ENCODE assay signal across 1 cellular context in the genomic region with DNA sequence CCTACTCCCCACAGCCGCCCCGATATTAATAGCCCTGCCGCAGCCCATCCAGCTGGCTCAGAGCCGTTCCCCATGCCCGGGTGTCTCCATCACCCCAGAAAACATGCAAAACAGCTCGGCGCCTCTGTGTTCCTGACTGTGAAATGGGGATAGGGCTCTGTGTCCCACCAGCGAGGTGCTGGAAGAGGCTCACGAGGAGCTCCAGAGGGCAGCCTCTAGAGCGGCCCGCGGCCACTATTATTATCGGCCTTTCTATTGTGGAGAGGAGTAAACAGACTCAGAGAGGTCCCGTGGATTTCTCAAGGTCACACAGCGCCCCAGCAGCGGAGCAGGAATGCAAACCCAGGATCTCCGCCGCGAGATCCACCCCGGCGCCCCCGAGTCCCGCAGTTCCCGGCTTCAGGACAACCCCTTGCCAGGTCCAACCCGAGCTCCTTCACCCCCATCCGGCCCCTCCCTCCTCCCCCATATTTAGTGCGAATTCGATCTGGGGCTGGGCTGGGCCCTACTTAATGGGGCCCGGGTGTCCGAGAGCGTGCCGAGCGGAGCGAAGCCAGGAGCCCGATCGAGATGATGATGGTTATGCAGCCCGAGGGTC.
TF ChIP-seq lines count a peak whose summit lies in the region.

A gene (plus strand): TSS at position 536 of the 598 bp plus-strand sequence. CDS start 35 bp downstream, at position 571.

TF ChIP-seq in WTC11, 78 proteins besides CTCF, POLR2A, EP300 and RAD21 (continued from another document):
- TF ChIP-seq, protein P1, sequence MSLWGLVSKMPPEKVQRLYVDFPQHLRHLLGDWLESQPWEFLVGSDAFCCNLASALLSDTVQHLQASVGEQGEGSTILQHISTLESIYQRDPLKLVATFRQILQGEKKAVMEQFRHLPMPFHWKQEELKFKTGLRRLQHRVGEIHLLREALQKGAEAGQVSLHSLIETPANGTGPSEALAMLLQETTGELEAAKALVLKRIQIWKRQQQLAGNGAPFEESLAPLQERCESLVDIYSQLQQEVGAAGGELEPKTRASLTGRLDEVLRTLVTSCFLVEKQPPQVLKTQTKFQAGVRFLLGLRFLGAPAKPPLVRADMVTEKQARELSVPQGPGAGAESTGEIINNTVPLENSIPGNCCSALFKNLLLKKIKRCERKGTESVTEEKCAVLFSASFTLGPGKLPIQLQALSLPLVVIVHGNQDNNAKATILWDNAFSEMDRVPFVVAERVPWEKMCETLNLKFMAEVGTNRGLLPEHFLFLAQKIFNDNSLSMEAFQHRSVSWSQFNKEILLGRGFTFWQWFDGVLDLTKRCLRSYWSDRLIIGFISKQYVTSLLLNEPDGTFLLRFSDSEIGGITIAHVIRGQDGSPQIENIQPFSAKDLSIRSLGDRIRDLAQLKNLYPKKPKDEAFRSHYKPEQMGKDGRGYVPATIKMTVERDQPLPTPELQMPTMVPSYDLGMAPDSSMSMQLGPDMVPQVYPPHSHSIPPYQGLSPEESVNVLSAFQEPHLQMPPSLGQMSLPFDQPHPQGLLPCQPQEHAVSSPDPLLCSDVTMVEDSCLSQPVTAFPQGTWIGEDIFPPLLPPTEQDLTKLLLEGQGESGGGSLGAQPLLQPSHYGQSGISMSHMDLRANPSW (CRISPR knock-in tag; conservative IDR thresholded peaks at IDR 0.05; ENCODE audit: low read depth) = no peak
- peak; percentile 45; the same call in 1 of the 2 replicates for TF ChIP-seq SP1 (CRISPR knock-in tag; conservative IDR thresholded peaks at IDR 0.05)
- TF ChIP-seq, protein P2, sequence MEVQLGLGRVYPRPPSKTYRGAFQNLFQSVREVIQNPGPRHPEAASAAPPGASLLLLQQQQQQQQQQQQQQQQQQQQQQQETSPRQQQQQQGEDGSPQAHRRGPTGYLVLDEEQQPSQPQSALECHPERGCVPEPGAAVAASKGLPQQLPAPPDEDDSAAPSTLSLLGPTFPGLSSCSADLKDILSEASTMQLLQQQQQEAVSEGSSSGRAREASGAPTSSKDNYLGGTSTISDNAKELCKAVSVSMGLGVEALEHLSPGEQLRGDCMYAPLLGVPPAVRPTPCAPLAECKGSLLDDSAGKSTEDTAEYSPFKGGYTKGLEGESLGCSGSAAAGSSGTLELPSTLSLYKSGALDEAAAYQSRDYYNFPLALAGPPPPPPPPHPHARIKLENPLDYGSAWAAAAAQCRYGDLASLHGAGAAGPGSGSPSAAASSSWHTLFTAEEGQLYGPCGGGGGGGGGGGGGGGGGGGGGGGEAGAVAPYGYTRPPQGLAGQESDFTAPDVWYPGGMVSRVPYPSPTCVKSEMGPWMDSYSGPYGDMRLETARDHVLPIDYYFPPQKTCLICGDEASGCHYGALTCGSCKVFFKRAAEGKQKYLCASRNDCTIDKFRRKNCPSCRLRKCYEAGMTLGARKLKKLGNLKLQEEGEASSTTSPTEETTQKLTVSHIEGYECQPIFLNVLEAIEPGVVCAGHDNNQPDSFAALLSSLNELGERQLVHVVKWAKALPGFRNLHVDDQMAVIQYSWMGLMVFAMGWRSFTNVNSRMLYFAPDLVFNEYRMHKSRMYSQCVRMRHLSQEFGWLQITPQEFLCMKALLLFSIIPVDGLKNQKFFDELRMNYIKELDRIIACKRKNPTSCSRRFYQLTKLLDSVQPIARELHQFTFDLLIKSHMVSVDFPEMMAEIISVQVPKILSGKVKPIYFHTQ (CRISPR knock-in tag; IDR thresholded peaks at IDR 0.05) = peak; percentile 82; the same call in 1 of the 2 replicates
- 0 out of 2 replicates have a peak, but pooled peaks have one; percentile 57 for TF ChIP-seq ZNF138 (CRISPR knock-in tag; conservative IDR thresholded peaks at IDR 0.05)
- peak; percentile 65; the same call in 1 of the 2 replicates for TF ChIP-seq EMX1 (CRISPR knock-in tag; IDR thresholded peaks at IDR 0.05)
- peak; percentile 49; the same call in 1 of the 2 replicates for TF ChIP-seq ZNF671 (CRISPR knock-in tag; IDR thresholded peaks at IDR 0.05)
- 0 out of 2 replicates have a peak, but pooled peaks have one; percentile 38 for TF ChIP-seq ZNF121 (CRISPR knock-in tag; IDR thresholded peaks at IDR 0.05)
- no peak for TF ChIP-seq SMAD4 (CRISPR knock-in tag; IDR thresholded peaks at IDR 0.05)
- TF ChIP-seq TEAD1 (CRISPR knock-in tag; IDR thresholded peaks at IDR 0.05) = no peak
- TF ChIP-seq, protein P3, sequence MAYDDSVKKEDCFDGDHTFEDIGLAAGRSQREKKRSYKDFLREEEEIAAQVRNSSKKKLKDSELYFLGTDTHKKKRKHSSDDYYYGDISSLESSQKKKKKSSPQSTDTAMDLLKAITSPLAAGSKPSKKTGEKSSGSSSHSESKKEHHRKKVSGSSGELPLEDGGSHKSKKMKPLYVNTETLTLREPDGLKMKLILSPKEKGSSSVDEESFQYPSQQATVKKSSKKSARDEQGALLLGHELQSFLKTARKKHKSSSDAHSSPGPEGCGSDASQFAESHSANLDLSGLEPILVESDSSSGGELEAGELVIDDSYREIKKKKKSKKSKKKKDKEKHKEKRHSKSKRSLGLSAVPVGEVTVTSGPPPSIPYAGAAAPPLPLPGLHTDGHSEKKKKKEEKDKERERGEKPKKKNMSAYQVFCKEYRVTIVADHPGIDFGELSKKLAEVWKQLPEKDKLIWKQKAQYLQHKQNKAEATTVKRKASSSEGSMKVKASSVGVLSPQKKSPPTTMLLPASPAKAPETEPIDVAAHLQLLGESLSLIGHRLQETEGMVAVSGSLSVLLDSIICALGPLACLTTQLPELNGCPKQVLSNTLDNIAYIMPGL (CRISPR knock-in tag; IDR thresholded peaks at IDR 0.05) = no peak
- peak; percentile 100 for TF ChIP-seq GTF2I (CRISPR knock-in tag; conservative IDR thresholded peaks at IDR 0.05)
- no peak for TF ChIP-seq SMAD3 (CRISPR knock-in tag; IDR thresholded peaks at IDR 0.05; ENCODE audit: borderline replicate concordance)
- no peak for TF ChIP-seq JUN (CRISPR knock-in tag; IDR thresholded peaks at IDR 0.05)
- TF ChIP-seq NR3C1 (CRISPR knock-in tag; conservative IDR thresholded peaks at IDR 0.05; ENCODE audit: low read depth) = no peak
- peak; percentile 85; the same call in 1 of the 2 replicates for TF ChIP-seq ZNF396 (CRISPR knock-in tag; IDR thresholded peaks at IDR 0.05; ENCODE audit: borderline replicate concordance)
- TF ChIP-seq IRF2 (CRISPR knock-in tag; IDR thresholded peaks at IDR 0.05; ENCODE audit: borderline replicate concordance, low read depth) = no peak
- peak; percentile 61; the same call in 1 of the 2 replicates for TF ChIP-seq MXD4 (CRISPR knock-in tag; IDR thresholded peaks at IDR 0.05; ENCODE audit: borderline replicate concordance)
- no peak for TF ChIP-seq NFYB (CRISPR knock-in tag; conservative IDR thresholded peaks at IDR 0.05; ENCODE audit: low read depth)
- TF ChIP-seq, protein P4, sequence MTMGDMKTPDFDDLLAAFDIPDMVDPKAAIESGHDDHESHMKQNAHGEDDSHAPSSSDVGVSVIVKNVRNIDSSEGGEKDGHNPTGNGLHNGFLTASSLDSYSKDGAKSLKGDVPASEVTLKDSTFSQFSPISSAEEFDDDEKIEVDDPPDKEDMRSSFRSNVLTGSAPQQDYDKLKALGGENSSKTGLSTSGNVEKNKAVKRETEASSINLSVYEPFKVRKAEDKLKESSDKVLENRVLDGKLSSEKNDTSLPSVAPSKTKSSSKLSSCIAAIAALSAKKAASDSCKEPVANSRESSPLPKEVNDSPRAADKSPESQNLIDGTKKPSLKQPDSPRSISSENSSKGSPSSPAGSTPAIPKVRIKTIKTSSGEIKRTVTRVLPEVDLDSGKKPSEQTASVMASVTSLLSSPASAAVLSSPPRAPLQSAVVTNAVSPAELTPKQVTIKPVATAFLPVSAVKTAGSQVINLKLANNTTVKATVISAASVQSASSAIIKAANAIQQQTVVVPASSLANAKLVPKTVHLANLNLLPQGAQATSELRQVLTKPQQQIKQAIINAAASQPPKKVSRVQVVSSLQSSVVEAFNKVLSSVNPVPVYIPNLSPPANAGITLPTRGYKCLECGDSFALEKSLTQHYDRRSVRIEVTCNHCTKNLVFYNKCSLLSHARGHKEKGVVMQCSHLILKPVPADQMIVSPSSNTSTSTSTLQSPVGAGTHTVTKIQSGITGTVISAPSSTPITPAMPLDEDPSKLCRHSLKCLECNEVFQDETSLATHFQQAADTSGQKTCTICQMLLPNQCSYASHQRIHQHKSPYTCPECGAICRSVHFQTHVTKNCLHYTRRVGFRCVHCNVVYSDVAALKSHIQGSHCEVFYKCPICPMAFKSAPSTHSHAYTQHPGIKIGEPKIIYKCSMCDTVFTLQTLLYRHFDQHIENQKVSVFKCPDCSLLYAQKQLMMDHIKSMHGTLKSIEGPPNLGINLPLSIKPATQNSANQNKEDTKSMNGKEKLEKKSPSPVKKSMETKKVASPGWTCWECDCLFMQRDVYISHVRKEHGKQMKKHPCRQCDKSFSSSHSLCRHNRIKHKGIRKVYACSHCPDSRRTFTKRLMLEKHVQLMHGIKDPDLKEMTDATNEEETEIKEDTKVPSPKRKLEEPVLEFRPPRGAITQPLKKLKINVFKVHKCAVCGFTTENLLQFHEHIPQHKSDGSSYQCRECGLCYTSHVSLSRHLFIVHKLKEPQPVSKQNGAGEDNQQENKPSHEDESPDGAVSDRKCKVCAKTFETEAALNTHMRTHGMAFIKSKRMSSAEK (CRISPR knock-in tag; IDR thresholded peaks at IDR 0.05; ENCODE audit: borderline replicate concordance) = 0 out of 2 replicates have a peak, but pooled peaks have one; percentile 53
- TF ChIP-seq PRRX2 (CRISPR knock-in tag; IDR thresholded peaks at IDR 0.05) = 0 out of 2 replicates have a peak, but pooled peaks have one; percentile 46
- no peak for TF ChIP-seq CREB1 (CRISPR knock-in tag; IDR thresholded peaks at IDR 0.05)
- TF ChIP-seq, protein P5, sequence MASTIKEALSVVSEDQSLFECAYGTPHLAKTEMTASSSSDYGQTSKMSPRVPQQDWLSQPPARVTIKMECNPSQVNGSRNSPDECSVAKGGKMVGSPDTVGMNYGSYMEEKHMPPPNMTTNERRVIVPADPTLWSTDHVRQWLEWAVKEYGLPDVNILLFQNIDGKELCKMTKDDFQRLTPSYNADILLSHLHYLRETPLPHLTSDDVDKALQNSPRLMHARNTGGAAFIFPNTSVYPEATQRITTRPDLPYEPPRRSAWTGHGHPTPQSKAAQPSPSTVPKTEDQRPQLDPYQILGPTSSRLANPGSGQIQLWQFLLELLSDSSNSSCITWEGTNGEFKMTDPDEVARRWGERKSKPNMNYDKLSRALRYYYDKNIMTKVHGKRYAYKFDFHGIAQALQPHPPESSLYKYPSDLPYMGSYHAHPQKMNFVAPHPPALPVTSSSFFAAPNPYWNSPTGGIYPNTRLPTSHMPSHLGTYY (CRISPR knock-in tag; IDR thresholded peaks at IDR 0.05) = peak; percentile 81; the same call in 1 of the 2 replicates
- TF ChIP-seq, protein P6, sequence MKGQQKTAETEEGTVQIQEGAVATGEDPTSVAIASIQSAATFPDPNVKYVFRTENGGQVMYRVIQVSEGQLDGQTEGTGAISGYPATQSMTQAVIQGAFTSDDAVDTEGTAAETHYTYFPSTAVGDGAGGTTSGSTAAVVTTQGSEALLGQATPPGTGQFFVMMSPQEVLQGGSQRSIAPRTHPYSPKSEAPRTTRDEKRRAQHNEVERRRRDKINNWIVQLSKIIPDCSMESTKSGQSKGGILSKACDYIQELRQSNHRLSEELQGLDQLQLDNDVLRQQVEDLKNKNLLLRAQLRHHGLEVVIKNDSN (CRISPR knock-in tag; IDR thresholded peaks at IDR 0.05) = no peak
- TF ChIP-seq, protein P7, sequence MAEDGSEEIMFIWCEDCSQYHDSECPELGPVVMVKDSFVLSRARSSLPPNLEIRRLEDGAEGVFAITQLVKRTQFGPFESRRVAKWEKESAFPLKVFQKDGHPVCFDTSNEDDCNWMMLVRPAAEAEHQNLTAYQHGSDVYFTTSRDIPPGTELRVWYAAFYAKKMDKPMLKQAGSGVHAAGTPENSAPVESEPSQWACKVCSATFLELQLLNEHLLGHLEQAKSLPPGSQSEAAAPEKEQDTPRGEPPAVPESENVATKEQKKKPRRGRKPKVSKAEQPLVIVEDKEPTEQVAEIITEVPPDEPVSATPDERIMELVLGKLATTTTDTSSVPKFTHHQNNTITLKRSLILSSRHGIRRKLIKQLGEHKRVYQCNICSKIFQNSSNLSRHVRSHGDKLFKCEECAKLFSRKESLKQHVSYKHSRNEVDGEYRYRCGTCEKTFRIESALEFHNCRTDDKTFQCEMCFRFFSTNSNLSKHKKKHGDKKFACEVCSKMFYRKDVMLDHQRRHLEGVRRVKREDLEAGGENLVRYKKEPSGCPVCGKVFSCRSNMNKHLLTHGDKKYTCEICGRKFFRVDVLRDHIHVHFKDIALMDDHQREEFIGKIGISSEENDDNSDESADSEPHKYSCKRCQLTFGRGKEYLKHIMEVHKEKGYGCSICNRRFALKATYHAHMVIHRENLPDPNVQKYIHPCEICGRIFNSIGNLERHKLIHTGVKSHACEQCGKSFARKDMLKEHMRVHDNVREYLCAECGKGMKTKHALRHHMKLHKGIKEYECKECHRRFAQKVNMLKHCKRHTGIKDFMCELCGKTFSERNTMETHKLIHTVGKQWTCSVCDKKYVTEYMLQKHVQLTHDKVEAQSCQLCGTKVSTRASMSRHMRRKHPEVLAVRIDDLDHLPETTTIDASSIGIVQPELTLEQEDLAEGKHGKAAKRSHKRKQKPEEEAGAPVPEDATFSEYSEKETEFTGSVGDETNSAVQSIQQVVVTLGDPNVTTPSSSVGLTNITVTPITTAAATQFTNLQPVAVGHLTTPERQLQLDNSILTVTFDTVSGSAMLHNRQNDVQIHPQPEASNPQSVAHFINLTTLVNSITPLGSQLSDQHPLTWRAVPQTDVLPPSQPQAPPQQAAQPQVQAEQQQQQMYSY (CRISPR knock-in tag; IDR thresholded peaks at IDR 0.05) = 0 out of 2 replicates have a peak, but pooled peaks have one; percentile 8
TF ChIP-seq in WTC11: peak in this region for 14.
